Comparison of ENCODE assay signal across 8 cellular contexts in the genomic region with DNA sequence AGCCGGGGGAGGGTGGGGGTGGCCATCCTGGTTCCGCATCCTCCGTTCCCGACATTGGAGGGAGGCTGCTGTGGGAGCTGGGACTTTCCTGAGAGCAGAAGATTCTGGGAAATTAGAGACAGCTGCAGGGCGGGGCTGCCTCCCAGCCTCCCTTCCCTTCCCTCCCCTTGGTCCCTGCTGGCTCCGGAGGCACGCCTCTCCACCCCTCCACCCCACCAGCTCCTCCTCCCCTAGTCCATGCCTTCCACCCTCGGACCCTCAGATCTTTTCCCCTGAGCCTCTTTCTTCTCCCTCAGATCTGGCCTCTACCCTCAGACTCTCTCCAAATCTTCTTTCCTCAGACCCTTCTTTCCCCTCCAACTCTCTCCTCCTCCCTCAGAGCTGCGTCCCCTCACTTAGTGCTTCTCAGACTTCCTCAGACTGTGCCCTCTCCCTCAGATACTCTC. TPM values are rescaled to one million over a fixed set of nuclear protein-coding genes. Genes with fewer than 3 reads are reported as not detected.
DNase-seq lines count a peak whose midpoint lies in the region; ATAC-seq and TF ChIP-seq lines count a peak whose summit lies in the region.

No MANE protein-coding gene starts in this region.

- H3K27me3 Mint-ChIP-seq in naive B cell: no peaks in the 10 kb centered on the region
- peaks cover 49% of the 10 kb centered on the region for H3K27me3 Mint-ChIP-seq in progenitor cell of endocrine pancreas

- H3K27me3 ChIP-seq in MG63 (no peaks in the 10 kb centered on the region), duodenal mucosa (ENCODE audit: control insufficient read depth in 1 of 2, insufficient read depth in 2 of 2, low read length in 2 of 2) (no peaks in the 10 kb centered on the region)

- peaks cover 43 to 67% of the 10 kb centered on the region in 2 donors for H3K4me1 ChIP-seq in duodenal mucosa (ENCODE audit: control insufficient read depth in 1 of 2, insufficient read depth in 2 of 2, low read length in 2 of 2)

- H3K4me1 Mint-ChIP-seq in naive B cell (peaks cover 48 to 65% (median 49%) of the 10 kb centered on the region in 3 donors), progenitor cell of endocrine pancreas (ENCODE audit: low read depth) (peaks cover 9% of the 10 kb centered on the region)

- H3K9me3 Mint-ChIP-seq in naive B cell (no peaks in the 10 kb centered on the region), progenitor cell of endocrine pancreas (ENCODE audit: low read depth) (no peaks in the 10 kb centered on the region)

- H3K27ac Mint-ChIP-seq in naive B cell (peak overlapping the region in 5 of 6 donors; percentile 57 to 94 (median 93)), progenitor cell of endocrine pancreas (no peak overlapping the region)

- H3K36me3 ChIP-seq in MG63 (peaks cover 12% of the 10 kb centered on the region), duodenal mucosa (ENCODE audit: control insufficient read depth in 1 of 2, insufficient read depth in 2 of 2, low read length in 2 of 2) (no peaks in the 10 kb centered on the region)

- no peak overlapping the region for H3K4me3 ChIP-seq in AG09309 (ENCODE audit: control insufficient read depth, low read depth, low read length)
- no peak overlapping the region for H3K4me3 ChIP-seq in MG63
- H3K4me3 ChIP-seq in duodenal mucosa (ENCODE audit: low read depth in 1 of 2, low read length in 2 of 2): peak overlapping the region; percentile 37 to 50

- ATAC-seq in naive B cell (ENCODE audit: low read depth in 2 of 2) (no peak), HG03354 (IDR thresholded peaks at IDR 0.05; ENCODE audit: poor library complexity, severe bottlenecking, unreplicated experiment) (no peak)

- no peaks in the 10 kb centered on the region for H3K36me3 Mint-ChIP-seq in naive B cell
- H3K36me3 Mint-ChIP-seq in progenitor cell of endocrine pancreas (ENCODE audit: insufficient read depth): no peaks in the 10 kb centered on the region

- H3K9me3 ChIP-seq in MG63 (no peaks in the 10 kb centered on the region), duodenal mucosa (ENCODE audit: control insufficient read depth in 1 of 2, low read length in 2 of 2) (no peaks in the 10 kb centered on the region)

- peak overlapping the region; percentile 55 to 60 for H3K9ac ChIP-seq in duodenal mucosa (ENCODE audit: low read depth in 1 of 2, low read length in 2 of 2)

- H3K27ac ChIP-seq in duodenal mucosa (ENCODE audit: low read depth, low read length): peak overlapping the region; percentile 82

- peak; percentile 59 for DNase-seq in AG09309 (ENCODE audit: low read depth)
- DNase-seq in MG63: peak; percentile 88
- DNase-seq in naive B cell: no peak
- DNase-seq in NCI-H1436 treated with DMSO at 0.1 percent for 48 hours (lab: John Stamatoyannopoulos, UW): no peak
- DNase-seq in progenitor cell of endocrine pancreas (ENCODE audit: low spot score, unreplicated experiment): no peak
- no peak for DNase-seq in activated CD4-positive, alpha-beta T cell treated with anti-CD3 and anti-CD28 coated beads for 4 hours

- H3K4me3 Mint-ChIP-seq in naive B cell (peak overlapping the region in 7 of 8 donors; percentile 33 to 95 (median 73)), progenitor cell of endocrine pancreas (ENCODE audit: low read depth) (no peak overlapping the region)

- TF ChIP-seq CTCF in AG09309 (IDR thresholded peaks at IDR 0.05; ENCODE audit: control insufficient read depth, insufficient read depth, low read depth, low read length, missing control alignments): no peak
- TF ChIP-seq CTCF in progenitor cell of endocrine pancreas (IDR thresholded peaks at IDR 0.05; ENCODE audit: unreplicated experiment): no peak

RNA-seq across cellular contexts. Expression of gene BCL3, which starts 3.1 kb away (rescaled TPM):
- total RNA-seq in MG63 (2014; rRNA removed; shearing (Covaris generic); ENCODE audit: low replicate concordance): 2.2 and 3.6 TPM in 2 replicates
- 10 to 100 TPM in 5 of 6 donors, 1 to 10 TPM in 1; 8.2 to 17.4 (median 14.1) TPM for polyA plus RNA-seq in naive B cell (ENCODE audit: low read depth in 6 of 6)
- total RNA-seq in progenitor cell of endocrine pancreas: 2.9 and 3.8 TPM in 2 replicates

RNA-seq across cellular contexts. Expression of gene CBLC, which starts 32.3 kb away (rescaled TPM):
- not detected in 2 replicates for total RNA-seq in MG63 (2014; rRNA removed; shearing (Covaris generic); ENCODE audit: low replicate concordance)
- polyA plus RNA-seq in naive B cell (ENCODE audit: low read depth in 6 of 6): not detected
- total RNA-seq in progenitor cell of endocrine pancreas: 15.4 and 16.2 TPM in 2 replicates

RNA-seq across cellular contexts. Expression of gene CEACAM16, which starts 46.5 kb away (rescaled TPM):
- total RNA-seq in MG63 (2014; rRNA removed; shearing (Covaris generic); ENCODE audit: low replicate concordance): 0.92 TPM in 1 of 2 replicates, not detected in the other
- not detected for polyA plus RNA-seq in naive B cell (ENCODE audit: low read depth in 6 of 6)
- total RNA-seq in progenitor cell of endocrine pancreas: not detected in 2 replicates

Comparison
In these comparisons a context has a peak if more than half of its experiments do, and no peak if none do; other contexts are left out.
1. DNase-seq: peak in AG09309 (single experiment) and MG63 (single experiment); none in naive B cell (single experiment), NCI-H1436 treated with DMSO at 0.1 percent for 48 hours (single experiment), progenitor cell of endocrine pancreas (single experiment) and activated CD4-positive, alpha-beta T cell treated with anti-CD3 and anti-CD28 coated beads for 4 hours (0 of 2).
2. H3K4me3 ChIP-seq: peak in duodenal mucosa (2 of 2); none in AG09309 (single experiment) and MG63 (single experiment).
3. RNA of gene CBLC, which starts 32.3 kb away (total RNA-seq): 15.4 to 16.2 TPM in progenitor cell of endocrine pancreas; not detected in MG63; every median in the first group is over 10 times any median in the second.